2 cellular contexts compared by ENCODE assay signal in genomic region chr2:63790491-63790890, GRCh38.
TF ChIP-seq lines count a peak whose summit lies in the region.

No MANE protein-coding gene starts in this region.

TF ChIP-seq in liver, 16 proteins besides CTCF, POLR2A, EP300 and RAD21:
- TF ChIP-seq ZBTB33 (IDR thresholded peaks at IDR 0.05) (no peak), ATF3 (IDR thresholded peaks at IDR 0.05) (peak; percentile 14), MAX (IDR thresholded peaks at IDR 0.05) (no peak), HNF4A (conservative IDR thresholded peaks at IDR 0.05) (peak in 1 of 2 donors; percentile 16)

TF ChIP-seq in HepG2, 621 proteins besides CTCF, POLR2A, EP300 and RAD21:
- TF ChIP-seq ZHX2 (IDR thresholded peaks at IDR 0.05; ENCODE audit: low read depth), result no peak
- no peak for TF ChIP-seq ZHX2 (CRISPR knock-in tag; IDR thresholded peaks at IDR 0.05; ENCODE audit: borderline replicate concordance)
- TF ChIP-seq EED (CRISPR knock-in tag; IDR thresholded peaks at IDR 0.05), result no peak
- TF ChIP-seq ZNF616 (CRISPR knock-in tag; IDR thresholded peaks at IDR 0.05; ENCODE audit: low read depth), result no peak
- no peak for TF ChIP-seq ZBTB26 (CRISPR knock-in tag; IDR thresholded peaks at IDR 0.05; ENCODE audit: borderline replicate concordance)
- TF ChIP-seq ZNF816 (CRISPR knock-in tag; IDR thresholded peaks at IDR 0.05; ENCODE audit: borderline replicate concordance), result no peak
- TF ChIP-seq ZNF547 (CRISPR knock-in tag; IDR thresholded peaks at IDR 0.05), result no peak
- TF ChIP-seq ZNF709 (CRISPR knock-in tag; IDR thresholded peaks at IDR 0.05), result no peak
- TF ChIP-seq ZNF275 (CRISPR knock-in tag; IDR thresholded peaks at IDR 0.05; ENCODE audit: borderline replicate concordance), result no peak
- TF ChIP-seq MXI1 (IDR thresholded peaks at IDR 0.05; ENCODE audit: borderline replicate concordance, low read depth, low read length), result no peak
- TF ChIP-seq YEATS2 (CRISPR knock-in tag; IDR thresholded peaks at IDR 0.05; ENCODE audit: borderline replicate concordance), result no peak
- no peak for TF ChIP-seq ZNF512B (CRISPR knock-in tag; IDR thresholded peaks at IDR 0.05; ENCODE audit: borderline replicate concordance)
- TF ChIP-seq ZNF577 (CRISPR knock-in tag; IDR thresholded peaks at IDR 0.05; ENCODE audit: borderline replicate concordance, low read depth), result no peak
- TF ChIP-seq HNRNPK (IDR thresholded peaks at IDR 0.05; ENCODE audit: low read depth, low read length, poor library complexity, severe bottlenecking), result no peak
- TF ChIP-seq ZNF12 (CRISPR knock-in tag; IDR thresholded peaks at IDR 0.05), result no peak
- no peak for TF ChIP-seq TFDP2 (CRISPR knock-in tag; IDR thresholded peaks at IDR 0.05)
- TF ChIP-seq KLF16 (CRISPR knock-in tag; IDR thresholded peaks at IDR 0.05), result no peak
- TF ChIP-seq ZNF556 (CRISPR knock-in tag; IDR thresholded peaks at IDR 0.05; ENCODE audit: borderline replicate concordance), result no peak
- TF ChIP-seq HHEX (CRISPR knock-in tag; IDR thresholded peaks at IDR 0.05), result no peak
- TF ChIP-seq SP1 (IDR thresholded peaks at IDR 0.05), result no peak
- no peak for TF ChIP-seq SP1 (CRISPR knock-in tag; IDR thresholded peaks at IDR 0.05)
TF ChIP-seq in HepG2: peak in this region for 0.
